In the genomic region with DNA sequence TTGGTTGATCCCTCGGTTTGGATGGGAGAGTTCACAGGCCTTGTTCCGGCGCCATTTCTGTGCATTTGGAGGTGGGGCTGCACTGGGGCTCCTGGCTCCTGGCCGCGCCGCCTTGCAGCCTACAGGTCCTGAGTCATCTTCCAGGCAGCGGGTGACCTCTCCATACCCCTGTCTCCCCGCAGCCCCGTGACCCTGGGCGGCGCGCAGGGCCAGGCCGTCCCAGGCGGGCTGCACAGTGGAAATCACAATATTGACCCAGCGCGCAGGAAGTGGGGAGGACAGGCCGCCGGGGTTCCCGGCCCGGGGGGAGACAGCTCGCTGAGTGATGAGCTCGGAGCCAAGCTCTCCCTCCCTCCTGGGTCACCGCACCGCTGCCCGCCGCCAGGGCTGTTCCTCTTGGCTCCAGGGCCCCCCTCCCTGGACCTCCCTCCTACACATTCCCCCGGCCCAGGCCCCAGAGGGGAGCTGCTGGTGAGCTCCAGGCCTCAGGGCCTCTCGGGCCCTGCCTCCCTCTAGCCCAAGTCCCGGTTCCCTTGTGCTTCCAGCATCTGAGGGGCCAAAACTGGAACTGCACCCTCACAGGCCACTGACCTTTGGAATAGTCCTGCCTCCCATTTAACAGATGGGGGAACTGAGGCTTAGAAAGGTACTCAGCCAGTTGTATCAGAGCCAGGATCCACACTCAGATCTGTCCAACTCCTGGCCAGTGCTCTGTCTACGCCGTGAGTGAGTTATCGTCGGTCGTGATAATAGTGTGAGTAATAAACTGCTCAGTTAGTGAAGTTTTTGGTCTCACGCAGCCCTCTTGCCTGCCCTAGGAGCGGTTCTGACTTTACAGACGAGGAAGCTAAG, we compare ENCODE assay signal across 27 cellular contexts.
DNase-seq lines count a peak whose midpoint lies in the region; ATAC-seq and TF ChIP-seq lines count a peak whose summit lies in the region.
"Had no signal": no experiment of that assay in that cellular context is flagged by ENCODE, and none has a peak within 500 bp of the region (broad histone marks: within the 10 kb centered on the region; RNA-seq: fewer than 3 reads in every experiment).

No MANE protein-coding gene starts in this region.

- H3K36me3 Mint-ChIP-seq in mesothelial cell of epicardium: no peaks in the 10 kb centered on the region
- H3K36me3 Mint-ChIP-seq: activated naive CD4-positive, alpha-beta T cell treated with anti-CD3 and anti-CD28 coated beads, Interleukin-2, amount 50 U/mL, for 24 hours; stimulated activated effector memory CD8-positive, alpha-beta T cell treated with anti-CD3 and anti-CD28 coated beads, Interleukin-12 subunit alpha, Interleukin-12 subunit beta, amount 100 ng/mL, for 72 hours had no signal

- H3K27ac Mint-ChIP-seq in mesothelial cell of epicardium: peak overlapping the region; percentile 7
- H3K27ac Mint-ChIP-seq: activated CD4-positive, alpha-beta T cell treated with anti-CD3 and anti-CD28 coated beads, Interleukin-2, amount 10 ng/mL, durations not matched to agents 24 days and 14 days; activated naive CD4-positive, alpha-beta T cell treated with anti-CD3 and anti-CD28 coated beads, Interleukin-2, amount 50 U/mL, for 24 hours; stimulated activated effector memory CD8-positive, alpha-beta T cell treated with anti-CD3 and anti-CD28 coated beads, Interleukin-12 subunit alpha, Interleukin-12 subunit beta, amount 100 ng/mL, for 72 hours had no signal

- no peaks in the 10 kb centered on the region for H3K36me3 ChIP-seq in vagina
- H3K36me3 ChIP-seq: esophagus muscularis mucosa, left ventricle myocardium inferior, prostate gland, thoracic aorta had no signal

- H3K27me3 Mint-ChIP-seq in mesothelial cell of epicardium (ENCODE audit: low read depth): peaks cover 1% of the 10 kb centered on the region

- no peaks in the 10 kb centered on the region for H3K9me3 ChIP-seq in vagina
- H3K9me3 ChIP-seq: esophagus muscularis mucosa, left ventricle myocardium inferior, mucosa of descending colon, prostate gland, thoracic aorta had no signal

- H3K4me1 Mint-ChIP-seq in mesothelial cell of epicardium: peaks cover 21% of the 10 kb centered on the region
- H3K4me1 Mint-ChIP-seq: activated CD4-positive, alpha-beta T cell treated with anti-CD3 and anti-CD28 coated beads, Interleukin-2, amount 10 ng/mL, durations not matched to agents 24 days and 14 days; activated naive CD4-positive, alpha-beta T cell treated with anti-CD3 and anti-CD28 coated beads, Interleukin-2, amount 50 U/mL, for 24 hours; stimulated activated effector memory CD8-positive, alpha-beta T cell treated with anti-CD3 and anti-CD28 coated beads, Interleukin-12 subunit alpha, Interleukin-12 subunit beta, amount 100 ng/mL, for 72 hours had no signal

- H3K4me1 ChIP-seq in vagina: no peaks in the 10 kb centered on the region
- H3K4me1 ChIP-seq: esophagus muscularis mucosa, left ventricle myocardium inferior, prostate gland had no signal

- H3K4me3 ChIP-seq in vagina: no peak overlapping the region
- H3K4me3 ChIP-seq: esophagus muscularis mucosa, left ventricle myocardium inferior, mucosa of descending colon, prostate gland, thoracic aorta had no signal

- no peaks in the 10 kb centered on the region for H3K9me3 Mint-ChIP-seq in mesothelial cell of epicardium
- H3K9me3 Mint-ChIP-seq: activated CD4-positive, alpha-beta T cell treated with anti-CD3 and anti-CD28 coated beads, Interleukin-2, amount 10 ng/mL, durations not matched to agents 24 days and 14 days; activated naive CD4-positive, alpha-beta T cell treated with anti-CD3 and anti-CD28 coated beads, Interleukin-2, amount 50 U/mL, for 24 hours; stimulated activated effector memory CD8-positive, alpha-beta T cell treated with anti-CD3 and anti-CD28 coated beads, Interleukin-12 subunit alpha, Interleukin-12 subunit beta, amount 100 ng/mL, for 72 hours had no signal

- intact Hi-C loops in vagina (cut with DNase I): no loop called here
- intact Hi-C loops in left colon (cut with DNase I, micrococcal nuclease): no loop called here

- ATAC-seq in left colon: no peak
- ATAC-seq: mucosa of descending colon; stimulated activated effector memory CD8-positive, alpha-beta T cell treated with anti-CD3 and anti-CD28 coated beads, Interleukin-12 subunit alpha, Interleukin-12 subunit beta, amount 100 ng/mL, for 72 hours had no signal

- no peaks in the 10 kb centered on the region for H3K27me3 ChIP-seq in vagina

- peak; percentile 17 for DNase-seq in activated CD8-positive, alpha-beta memory T cell treated with anti-CD3 and anti-CD28 coated beads for 24 hours
- no peak for DNase-seq in activated CD8-positive, alpha-beta memory T cell treated with anti-CD3 and anti-CD28 coated beads, Interleukin-2, amount 50 U/mL, for 48 hours
- DNase-seq in iPS-NIHi7 (ENCODE audit: extremely low spot score): peak; percentile 8
- DNase-seq in mesothelial cell of epicardium (ENCODE audit: low spot score in 2 of 2, unreplicated experiment in 2 of 2): no peak
- peak; percentile 27 to 90 for DNase-seq in vagina (ENCODE audit: extremely low spot score in 2 of 2)
- DNase-seq in effector CD4-positive, alpha-beta T cell: no peak
- DNase-seq in GM10248 (ENCODE audit: extremely low spot score): no peak
- no peak for DNase-seq in left colon
- DNase-seq: 8988T; activated CD4-positive, alpha-beta T cell treated with anti-CD3 and anti-CD28 coated beads, Interleukin-2, amount 10 ng/mL, durations not matched to agents 24 days and 14 days; aorta; cerebellar nuclear complex; DMS79; KBM-7; left ventricle myocardium inferior; mucosa of descending colon; NCI-H1436; NCI-H2107; NCI-H524; stimulated activated CD4-positive, alpha-beta T cell treated with anti-CD3 and anti-CD28 coated beads, Interleukin-1b, Interleukin-23, amount 100 ng/mL, for 48 hours; T-helper 2 cell had no signal

- H3K27ac ChIP-seq in vagina: no peak overlapping the region
- H3K27ac ChIP-seq: esophagus muscularis mucosa, left ventricle myocardium inferior, prostate gland, thoracic aorta, VCaP had no signal

- no peak for TF ChIP-seq CTCF in mesothelial cell of epicardium (IDR thresholded peaks at IDR 0.05; ENCODE audit: unreplicated experiment)
- no peak for TF ChIP-seq CTCF in vagina (IDR thresholded peaks at IDR 0.05)
- TF ChIP-seq CTCF in GM10248 (IDR thresholded peaks at IDR 0.05; ENCODE audit: control extremely low read depth, extremely low read depth, low read depth, missing control alignments): no peak

- CTCF ChIA-PET in GM10248 (lab: Yijun Ruan, JAX): interaction anchor here (1.4 kb wide), 1 partner anchor 10 kb away, joined by 4 read pairs; no protein-coding TSS in a partner anchor

- POLR2A ChIA-PET in GM10248 (lab: Yijun Ruan, JAX): no interaction called here

- H3K4me3 Mint-ChIP-seq in mesothelial cell of epicardium: no peak overlapping the region
- H3K4me3 Mint-ChIP-seq: activated CD4-positive, alpha-beta T cell treated with anti-CD3 and anti-CD28 coated beads, Interleukin-2, amount 10 ng/mL, durations not matched to agents 24 days and 14 days; activated naive CD4-positive, alpha-beta T cell treated with anti-CD3 and anti-CD28 coated beads, Interleukin-2, amount 50 U/mL, for 24 hours; stimulated activated effector memory CD8-positive, alpha-beta T cell treated with anti-CD3 and anti-CD28 coated beads, Interleukin-12 subunit alpha, Interleukin-12 subunit beta, amount 100 ng/mL, for 72 hours had no signal

- no peak for TF ChIP-seq POLR2A in vagina (IDR thresholded peaks at IDR 0.05)

Comparison
In these comparisons a context has a peak if more than half of its experiments do, and no peak if none do; other contexts are left out.
1. DNase-seq: peak in activated CD8-positive, alpha-beta memory T cell treated with anti-CD3 and anti-CD28 coated beads for 24 hours (single experiment), iPS-NIHi7 (single experiment) and vagina (2 of 2); none in activated CD8-positive, alpha-beta memory T cell treated with anti-CD3 and anti-CD28 coated beads, Interleukin-2, amount 50 U/mL, for 48 hours (single experiment), mesothelial cell of epicardium (0 of 2), effector CD4-positive, alpha-beta T cell (single experiment), GM10248 (single experiment) and left colon (0 of 2).